In genomic region chr2:27752551-27753237, GRCh38 we compare ENCODE assay signal across 11 cellular contexts. TPM values are rescaled to one million over a fixed set of nuclear protein-coding genes. Genes with fewer than 3 reads are reported as not detected.
DNase-seq lines count a peak whose midpoint lies in the region; ATAC-seq, FAIRE-seq and TF ChIP-seq lines count a peak whose summit lies in the region.
"Had no signal": no experiment of that assay in that cellular context is flagged by ENCODE, and none has a peak within 500 bp of the region (broad histone marks: within the 10 kb centered on the region; RNA-seq: fewer than 3 reads in every experiment).

No MANE protein-coding gene starts in this region.

- WGBS in A549 (ENCODE audit: missing lambda C conversion rate), result 84% methylated on average over 16 of the region's 16 CpGs
- WGBS in K562 (ENCODE audit: insufficient coverage, low coverage, missing lambda C conversion rate), result 7% methylated on average over 15 of the region's 16 CpGs

- H4K20me1 ChIP-seq in K562 (replicated peaks; ENCODE audit: control insufficient read depth, insufficient read depth, low read length), result no peaks in the 10 kb centered on the region

- POLR2A ChIA-PET in A549 (lab: Yijun Ruan, JAX) (interaction anchor here (0.6 kb wide), 2 partner anchors 664 to 666 kb away, joined by 4 to 5 read pairs; no protein-coding TSS in a partner anchor), K562 (lab: Yijun Ruan, JAX) (interaction anchor here (0.6 to 2.1 kb wide), 9 partner anchors 11 to 912 kb away, joined by 3 to 10 read pairs (median 4); partner anchors contain the start of gene MRPL33)

- H3K4me1 Mint-ChIP-seq in natural killer cell treated with Interleukin-12 subunit alpha and Interleukin-12 subunit beta and Interleukin-15 and Interleukin-18, amount 100 ng/mL, for 72 hours (ENCODE audit: low read depth in 2 of 2), result peaks cover 0 to 4% of the 10 kb centered on the region in 2 donors

- H3K36me3 Mint-ChIP-seq in natural killer cell treated with Interleukin-12 subunit alpha and Interleukin-12 subunit beta and Interleukin-15 and Interleukin-18, amount 100 ng/mL, for 72 hours, result peaks cover 9% of the 10 kb centered on the region

- CTCF ChIA-PET in A549 (lab: Yijun Ruan, JAX) (interaction anchor here (0.7 to 6.5 kb wide), 15 partner anchors 10 to 814 kb away, joined by 3 to 56 read pairs (median 5); no protein-coding TSS in a partner anchor), K562 (lab: Yijun Ruan, JAX; ENCODE audit: low intra/inter-chr PET ratio) (interaction anchor here (0.8 to 2.5 kb wide), 4 partner anchors 29 to 69 kb away, joined by 4 to 17 read pairs (median 8); no protein-coding TSS in a partner anchor)

- H3K27me3 Mint-ChIP-seq in natural killer cell treated with Interleukin-12 subunit alpha and Interleukin-12 subunit beta and Interleukin-15 and Interleukin-18, amount 100 ng/mL, for 72 hours, result peaks cover 13 to 15% of the 10 kb centered on the region in 2 donors

- H2AFZ ChIP-seq in K562 (ENCODE audit: low read depth, low read length), result peak overlapping the region; percentile 93

- TF ChIP-seq EP300 in A549 (IDR thresholded peaks at IDR 0.05) (no peak), K562 (IDR thresholded peaks at IDR 0.05; ENCODE audit: low read length) (peak; percentile 48)

- H3K4me1 ChIP-seq in A549 (peaks cover 26% of the 10 kb centered on the region), K562 (replicated peaks in 1 of 2; ENCODE audit: control insufficient read depth in 2 of 2, insufficient read depth in 2 of 2, low read length in 2 of 2) (peaks cover 10 to 18% of the 10 kb centered on the region in 2 experiments)

- H3K79me2 ChIP-seq in K562 (ENCODE audit: control insufficient read depth, insufficient read depth, low read length), result no peaks in the 10 kb centered on the region

- no peak overlapping the region for H3K27ac Mint-ChIP-seq in natural killer cell treated with Interleukin-12 subunit alpha and Interleukin-12 subunit beta and Interleukin-15 and Interleukin-18, amount 100 ng/mL, for 72 hours

- TF ChIP-seq POLR2A in A549 (IDR thresholded peaks at IDR 0.05; ENCODE audit: low read length) (no peak), K562 (conservative IDR thresholded peaks at IDR 0.05) (no peak)

- TSS peak; percentile 56 for BruUV-seq in K562 (replicated peaks; lab: Mats Ljungman, UMichigan)

- DNase-seq in A549 (ENCODE audit: low read depth in 1 of 2, low spot score in 1 of 2) (no peak), NCI-H146 treated with DMSO at 0.1 percent for 48 hours (lab: John Stamatoyannopoulos, UW; ENCODE audit: unreplicated experiment) (peak; percentile 87), K562 (ENCODE audit: extremely low read depth in 1 of 4, low spot score in 3 of 4) (peak; percentile 38 to 57 (median 43)), left lobe of liver (ENCODE audit: low spot score) (no peak), frontal cortex (ENCODE audit: low spot score in 2 of 2) (no peak), dermis blood vessel endothelial cell (no peak), A172 (ENCODE audit: low spot score) (no peak)
- no peak for DNase-seq in natural killer cell treated with Interleukin-12 subunit alpha and Interleukin-12 subunit beta and Interleukin-15 and Interleukin-18, amount 100 ng/mL, for 72 hours (ENCODE audit: low spot score)
- DNase-seq: stimulated activated naive CD4-positive, alpha-beta T cell treated with Interleukin-2 at 50 U/mL for 16 hours had no signal

- no peaks in the 10 kb centered on the region for H3K9me1 ChIP-seq in K562 (ENCODE audit: control insufficient read depth, insufficient read depth, low read length)

- in situ Hi-C loops in K562 (cut with MboI), result no loop called here

- no peak overlapping the region for H3K4me3 Mint-ChIP-seq in natural killer cell treated with Interleukin-12 subunit alpha and Interleukin-12 subunit beta and Interleukin-15 and Interleukin-18, amount 100 ng/mL, for 72 hours

- TF ChIP-seq CTCF in A549 (IDR thresholded peaks at IDR 0.05), result no peak
- no peak for TF ChIP-seq CTCF in K562 (IDR thresholded peaks at IDR 0.05 in 2 of 3, conservative IDR thresholded peaks at IDR 0.05 in 1 of 3; ENCODE audit: insufficient read depth in 2 of 3, low read depth in 1 of 3, low read length in 3 of 3)

- no peaks in the 10 kb centered on the region for H3K27me3 ChIP-seq in K562 (ENCODE audit: control insufficient read depth in 2 of 2, insufficient read depth in 2 of 2, low read length in 2 of 2)

- H3K9me3 Mint-ChIP-seq in natural killer cell treated with Interleukin-12 subunit alpha and Interleukin-12 subunit beta and Interleukin-15 and Interleukin-18, amount 100 ng/mL, for 72 hours, result peaks cover 6% of the 10 kb centered on the region

- ATAC-seq in A549 (no peak), K562 (peak; percentile 68), left lobe of liver (peak; percentile 70)
- ATAC-seq in natural killer cell treated with Interleukin-12 subunit alpha and Interleukin-12 subunit beta and Interleukin-15 and Interleukin-18, amount 100 ng/mL, for 72 hours, result no peak
- ATAC-seq: Right ventricle myocardium inferior had no signal

- TF ChIP-seq RAD21 in A549 (conservative IDR thresholded peaks at IDR 0.05 in 1 of 2, IDR thresholded peaks at IDR 0.05 in 1 of 2), result no peak
- TF ChIP-seq RAD21 in K562 (CRISPR knock-in tag; conservative IDR thresholded peaks at IDR 0.05 in 1 of 2, IDR thresholded peaks at IDR 0.05 in 1 of 2), result no peak

- intact Hi-C loops in K562 (cut with micrococcal nuclease), result loop anchor here (1.0 to 10.0 kb wide), 2 partner anchors 29 to 142 kb away; partner anchors contain the start of genes BABAM2 and RBKS

- no peak for FAIRE-seq in A549 (lab: Jason Lieb, UNC)
- FAIRE-seq in K562 (lab: Jason Lieb, UNC), result no peak
- no peak for FAIRE-seq in frontal cortex (lab: Jason Lieb, UNC)

- H3K4me3 ChIP-seq in A549, result no peak overlapping the region
- peak overlapping the region; percentile 44 for H3K4me3 ChIP-seq in K562

- peaks cover 15% of the 10 kb centered on the region; the same call in 2 of the 3 replicates for H3K9me3 ChIP-seq in A549
- H3K9me3 ChIP-seq in K562 (replicated peaks; ENCODE audit: control insufficient read depth, insufficient read depth, low read depth, low read length), result peaks cover 6% of the 10 kb centered on the region

- H3K4me2 ChIP-seq in A549 (peak overlapping the region; percentile 4; the same call in 1 of the 3 replicates), K562 (ENCODE audit: insufficient read depth, low read length) (peak overlapping the region; percentile 90)

- no peaks in the 10 kb centered on the region for H3K36me3 ChIP-seq in K562 (ENCODE audit: control insufficient read depth, insufficient read depth, low read length)

- H3K27ac ChIP-seq in A549 (peak overlapping the region; percentile 74 to 82; a peak in 5 of 6 replicates), K562 (ENCODE audit: extremely low read depth, low read depth, low read length) (peak overlapping the region; percentile 61)
- H3K27ac ChIP-seq: HL-60 had no signal

- H3K9ac ChIP-seq in K562 (ENCODE audit: insufficient read depth in 1 of 2, low read depth in 2 of 2, low read length in 2 of 2), result peak overlapping the region; percentile 67 to 89; a peak in 3 of 4 replicates

TF ChIP-seq in A549, 52 proteins besides CTCF, POLR2A, EP300 and RAD21:
- 0 out of 4 replicates have a peak, but pooled peaks of 1 of the 2 experiments have one; percentile 35 for TF ChIP-seq CEBPB (IDR thresholded peaks at IDR 0.05)
- TF ChIP-seq SREBF2 (IDR thresholded peaks at IDR 0.05), result no peak

TF ChIP-seq in K562, 482 proteins besides CTCF, POLR2A, EP300 and RAD21 (continues in another document):
- no peak for TF ChIP-seq XRCC4 (IDR thresholded peaks at IDR 0.05; ENCODE audit: extremely low read depth, insufficient read depth, insufficient read length)
- TF ChIP-seq COPS2 (conservative IDR thresholded peaks at IDR 0.05), result no peak
- no peak for TF ChIP-seq MAFK (IDR thresholded peaks at IDR 0.05; ENCODE audit: low read length)
- TF ChIP-seq, protein P1, sequence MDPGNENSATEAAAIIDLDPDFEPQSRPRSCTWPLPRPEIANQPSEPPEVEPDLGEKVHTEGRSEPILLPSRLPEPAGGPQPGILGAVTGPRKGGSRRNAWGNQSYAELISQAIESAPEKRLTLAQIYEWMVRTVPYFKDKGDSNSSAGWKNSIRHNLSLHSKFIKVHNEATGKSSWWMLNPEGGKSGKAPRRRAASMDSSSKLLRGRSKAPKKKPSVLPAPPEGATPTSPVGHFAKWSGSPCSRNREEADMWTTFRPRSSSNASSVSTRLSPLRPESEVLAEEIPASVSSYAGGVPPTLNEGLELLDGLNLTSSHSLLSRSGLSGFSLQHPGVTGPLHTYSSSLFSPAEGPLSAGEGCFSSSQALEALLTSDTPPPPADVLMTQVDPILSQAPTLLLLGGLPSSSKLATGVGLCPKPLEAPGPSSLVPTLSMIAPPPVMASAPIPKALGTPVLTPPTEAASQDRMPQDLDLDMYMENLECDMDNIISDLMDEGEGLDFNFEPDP (CRISPR knock-in tag; IDR thresholded peaks at IDR 0.05), result no peak

RNA-seq across cellular contexts. Expression of gene MRPL33, which starts 18.8 kb away (rescaled TPM):
- polyA plus RNA-seq in A549 (2011; rRNA removed) (171 and 287 TPM in 2 replicates), A549 (2017; fragmentation: RNase III; extraction: RNeasy Plus Mini Kit Qiagen cat#74134 plus additional on column Dnase treatment) (492 to 595 TPM (median 497 TPM) in 3 replicates), K562 (2011; rRNA removed) (49.0 and 79.0 TPM in 2 replicates), K562 (2014; fragmentation: Illumina TruSeq; extraction: Trizol) (152 and 173 TPM in 2 replicates), K562 (2014; fragmentation: Nextera tagmentation; extraction: Ambion mirVana) (100 to 1,000 TPM; 313 to 338 TPM), K562 (2014; rRNA removed) (200 and 228 TPM in 2 replicates)
- polyA plus RNA-seq in A549 (2012; cell fraction: cytosol; rRNA removed), result 89.0 and 108 TPM in 2 replicates
- polyA plus RNA-seq in A549 (2012; cell fraction: nucleus; rRNA removed), result 16.2 and 28.5 TPM in 2 replicates
- polyA minus RNA-seq in A549 (2011; rRNA and poly(A)+ RNA removed), result 11.8 and 17.2 TPM in 2 replicates
- total RNA-seq in K562 (2011; cell fraction: chromatin; rRNA removed; ENCODE audit: low replicate concordance), result 4.3 and 21.6 TPM in 2 replicates
- 5.8 and 10.7 TPM in 2 replicates for total RNA-seq in K562 (2011; cell fraction: nucleolus; rRNA removed)
- 21.6 and 30.1 TPM in 2 replicates for total RNA-seq in K562 (2011; cell fraction: nucleoplasm; rRNA removed)
- total RNA-seq in K562 (2014; rRNA removed) (106 and 141 TPM in 2 replicates), K562 (2014; rRNA removed; fragmentation: Illumina TruSeq; extraction: Trizol) (250 and 311 TPM in 2 replicates), K562 (2015; rRNA removed; fragmentation: Illumina TruSeq; extraction: Trizol) (198 and 226 TPM in 2 replicates), K562 (2021) (59.6 and 68.3 TPM in 2 replicates), left lobe of liver (21.3 TPM), frontal cortex (56.7 TPM), dermis blood vessel endothelial cell (94.3 and 98.2 TPM in 2 replicates)
- 7.8 and 22.0 TPM in 2 replicates for polyA plus RNA-seq in K562 (2011; cell fraction: cytosol; rRNA removed)
- polyA plus RNA-seq in K562 (2011; cell fraction: nucleus; rRNA removed), result 15.4 and 20.4 TPM in 2 replicates
- 59.8 and 170 TPM in 2 replicates for polyA plus RNA-seq in K562 (2012)
- 15.1 and 16.1 TPM in 2 replicates for polyA minus RNA-seq in K562 (2011; rRNA and poly(A)+ RNA removed)
- polyA minus RNA-seq in K562 (2011; cell fraction: cytosol; rRNA and poly(A)+ RNA removed), result 8.4 and 8.6 TPM in 2 replicates
- 10.0 and 21.0 TPM in 2 replicates for polyA minus RNA-seq in K562 (2011; cell fraction: nucleus; rRNA and poly(A)+ RNA removed)
- total RNA-seq in natural killer cell treated with Interleukin-12 subunit alpha and Interleukin-12 subunit beta and Interleukin-15 and Interleukin-18, amount 100 ng/mL, for 72 hours, result 10 to 100 TPM; 58.3 to 77.6 TPM
- 228 and 237 TPM in 2 replicates for total RNA-seq in A172 (2014; rRNA removed; shearing (Covaris generic))

Comparison
In these comparisons a context has a peak if more than half of its experiments do, and no peak if none do; other contexts are left out.
1. ATAC-seq: peak in K562 (single experiment) and left lobe of liver (single experiment); none in A549 (0 of 2) and natural killer cell treated with Interleukin-12 subunit alpha and Interleukin-12 subunit beta and Interleukin-15 and Interleukin-18, amount 100 ng/mL, for 72 hours (0 of 2).
2. DNase-seq: peak in NCI-H146 treated with DMSO at 0.1 percent for 48 hours (single experiment) and K562 (4 of 4); none in A549 (0 of 2), left lobe of liver (single experiment), frontal cortex (0 of 2), dermis blood vessel endothelial cell (single experiment), natural killer cell treated with Interleukin-12 subunit alpha and Interleukin-12 subunit beta and Interleukin-15 and Interleukin-18, amount 100 ng/mL, for 72 hours (single experiment) and A172 (single experiment).
3. Of the 35 proteins assayed by ChIP-seq in both K562 and A549: peak only in K562: EP300, MAZ and PHF8; only in A549: none; in both: none; in neither: 28; mixed calls (peak in some experiments, not most) for 4.